8 cellular contexts compared by ENCODE assay signal in the genomic region with DNA sequence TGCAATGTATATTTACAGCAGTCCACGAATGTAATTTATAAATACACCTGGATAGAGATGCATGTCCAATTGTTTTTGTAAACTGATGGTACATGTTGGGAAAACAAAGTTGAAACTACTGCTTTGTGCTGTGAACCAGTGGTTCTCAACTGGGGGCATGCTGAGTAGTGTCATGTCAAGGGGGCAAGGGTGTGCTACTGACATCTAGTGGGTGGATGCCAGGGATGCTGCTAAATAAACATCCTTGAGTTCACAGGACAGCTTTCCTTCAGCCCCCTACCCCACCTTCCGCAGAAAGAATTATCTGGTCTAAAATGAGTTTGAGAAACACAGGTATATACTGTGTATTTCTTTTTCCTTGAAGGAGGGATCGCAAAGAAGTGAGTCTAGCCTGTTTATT.
DNase-seq lines count a peak whose midpoint lies in the region; ATAC-seq and TF ChIP-seq lines count a peak whose summit lies in the region.

No MANE protein-coding gene starts in this region.

- no peak overlapping the region for H3K4me3 Mint-ChIP-seq in immature natural killer cell

- no peak overlapping the region for H3K27ac ChIP-seq in VCaP

- H3K4me3 ChIP-seq in AG04449 (ENCODE audit: low read depth, low read length) (no peak overlapping the region), LNCaP clone FGC (ENCODE audit: low read depth, low read length) (no peak overlapping the region)

- ATAC-seq in GM18867 (IDR thresholded peaks at IDR 0.05; ENCODE audit: unreplicated experiment): peak; percentile 70

- peak; percentile 30 for TF ChIP-seq CTCF in AG04449 (IDR thresholded peaks at IDR 0.05; ENCODE audit: insufficient read depth, low read length, missing control alignments)
- peak; percentile 68 for TF ChIP-seq CTCF in LNCaP clone FGC (IDR thresholded peaks at IDR 0.05; ENCODE audit: control insufficient read depth, extremely low read depth, insufficient read depth)
- peak; percentile 68 for TF ChIP-seq CTCF in VCaP (conservative IDR thresholded peaks at IDR 0.05)

- H3K36me3 Mint-ChIP-seq in immature natural killer cell: no peaks in the 10 kb centered on the region

- no peaks in the 10 kb centered on the region for H3K4me1 Mint-ChIP-seq in immature natural killer cell

- POLR2A ChIA-PET in AG04449 (lab: Yijun Ruan, JAX): no interaction called here

- H3K27me3 Mint-ChIP-seq in immature natural killer cell (ENCODE audit: low read depth in 3 of 3): no peaks in the 10 kb centered on the region

- no peak overlapping the region for H3K27ac Mint-ChIP-seq in immature natural killer cell

- peaks cover 0 to 29% (median 3%) of the 10 kb centered on the region in 6 donors for H3K9me3 Mint-ChIP-seq in immature natural killer cell

- no peak for DNase-seq in AG04449 (ENCODE audit: low read depth, low spot score)
- DNase-seq in LNCaP clone FGC (ENCODE audit: low read depth): no peak
- peak; percentile 75 for DNase-seq in islet precursor cell
- DNase-seq in HuH-7.5 (ENCODE audit: low spot score): no peak
- DNase-seq in immature natural killer cell: no peak
- no peak for DNase-seq in activated CD4-positive, CD25-positive, alpha-beta regulatory T cell treated with anti-CD3 and anti-CD28 coated beads, Interleukin-2, amount 50 U/mL, for 72 hours

- CTCF ChIA-PET in AG04449 (lab: Yijun Ruan, JAX): interaction anchor here (1.2 kb wide), 1 partner anchor 93 kb away, joined by 3 read pairs; no protein-coding TSS in a partner anchor
